10 cellular contexts compared by ENCODE assay signal in genomic region chr20:37407573-37408002, GRCh38.
A peak's percentile ranks its signal among the peaks of the same experiment; 100 is the strongest.
DNase-seq lines count a peak whose midpoint lies in the region; ATAC-seq and TF ChIP-seq lines count a peak whose summit lies in the region.
"Had no signal": no experiment of that assay in that cellular context is flagged by ENCODE, and none has a peak within 500 bp of the region (broad histone marks: within the 10 kb centered on the region; RNA-seq: fewer than 3 reads in every experiment).

No MANE protein-coding gene starts in this region.

- H3K27me3 ChIP-seq in CD8-positive, alpha-beta T cell (ENCODE audit: insufficient read depth, low read length): no peaks in the 10 kb centered on the region

- H3K27ac ChIP-seq in CD8-positive, alpha-beta T cell (ENCODE audit: low read depth, low read length): no peak overlapping the region

- H3K4me3 ChIP-seq in CD8-positive, alpha-beta T cell (ENCODE audit: low read depth, low read length): no peak overlapping the region

- peak overlapping the region; percentile 53 for H3K4me3 Mint-ChIP-seq in CD8-positive, alpha-beta T cell
- H3K4me3 Mint-ChIP-seq in IgD-negative memory B cell (peak overlapping the region in 3 of 4 donors; percentile 37 to 86 (median 86)), chondrocyte (ENCODE audit: unreplicated experiment) (peak overlapping the region; percentile 10), naive B cell (peak overlapping the region in 6 of 8 donors; percentile 42 to 74 (median 60))

- no peak for TF ChIP-seq CTCF in CD8-positive, alpha-beta T cell (IDR thresholded peaks at IDR 0.05)
- no peak for TF ChIP-seq CTCF in chondrocyte (IDR thresholded peaks at IDR 0.05)

- H3K9me3 ChIP-seq in CD8-positive, alpha-beta T cell (ENCODE audit: low read length): no peaks in the 10 kb centered on the region

- intact Hi-C loops in CD8-positive, alpha-beta T cell (cut with DNase I, micrococcal nuclease): no loop called here

- H3K4me1 ChIP-seq in CD8-positive, alpha-beta T cell (ENCODE audit: insufficient read depth, low read length): peaks cover 19% of the 10 kb centered on the region

- H3K36me3 Mint-ChIP-seq in CD8-positive, alpha-beta T cell: no peaks in the 10 kb centered on the region
- H3K36me3 Mint-ChIP-seq in IgD-negative memory B cell: peaks cover 3% of the 10 kb centered on the region
- H3K36me3 Mint-ChIP-seq in chondrocyte (ENCODE audit: low read depth): peaks cover 2% of the 10 kb centered on the region
- H3K36me3 Mint-ChIP-seq in naive B cell: no peaks in the 10 kb centered on the region

- POLR2A ChIA-PET in CD8-positive, alpha-beta T cell (lab: Charles Lee): no interaction called here

- peaks cover 31% of the 10 kb centered on the region for H3K27me3 Mint-ChIP-seq in CD8-positive, alpha-beta T cell (ENCODE audit: low read depth)
- peaks cover 12% of the 10 kb centered on the region for H3K27me3 Mint-ChIP-seq in IgD-negative memory B cell
- H3K27me3 Mint-ChIP-seq in chondrocyte (ENCODE audit: low read depth): peaks cover 22% of the 10 kb centered on the region
- H3K27me3 Mint-ChIP-seq in naive B cell: peaks cover 4 to 32% (median 18%) of the 10 kb centered on the region in 3 donors

- H3K36me3 ChIP-seq in CD8-positive, alpha-beta T cell (ENCODE audit: insufficient read depth, low read length): no peaks in the 10 kb centered on the region

- H3K9me3 Mint-ChIP-seq in CD8-positive, alpha-beta T cell: no peaks in the 10 kb centered on the region
- no peaks in the 10 kb centered on the region for H3K9me3 Mint-ChIP-seq in IgD-negative memory B cell
- no peaks in the 10 kb centered on the region for H3K9me3 Mint-ChIP-seq in chondrocyte (ENCODE audit: low read depth)
- no peaks in the 10 kb centered on the region for H3K9me3 Mint-ChIP-seq in naive B cell

- no peak for ATAC-seq in CD8-positive, alpha-beta T cell
- ATAC-seq in naive B cell (ENCODE audit: low read depth in 2 of 2) (no peak), HG02798 (IDR thresholded peaks at IDR 0.05; ENCODE audit: poor library complexity, unreplicated experiment) (no peak), GM21825 (IDR thresholded peaks at IDR 0.05; ENCODE audit: unreplicated experiment) (no peak), HG03039 (IDR thresholded peaks at IDR 0.05; ENCODE audit: unreplicated experiment) (no peak)

- peaks cover 15% of the 10 kb centered on the region for H3K4me1 Mint-ChIP-seq in CD8-positive, alpha-beta T cell (ENCODE audit: low read depth)
- H3K4me1 Mint-ChIP-seq in IgD-negative memory B cell (peaks cover 9 to 22% (median 13%) of the 10 kb centered on the region in 3 donors), chondrocyte (ENCODE audit: low read depth) (peaks cover 17% of the 10 kb centered on the region), naive B cell (peaks cover 29 to 41% (median 32%) of the 10 kb centered on the region in 3 donors)

- CTCF ChIA-PET in CD8-positive, alpha-beta T cell (lab: Charles Lee): no interaction called here

- H3K27ac Mint-ChIP-seq in CD8-positive, alpha-beta T cell: no peak overlapping the region
- H3K27ac Mint-ChIP-seq in IgD-negative memory B cell (peak overlapping the region in 1 of 3 donors; percentile 33), chondrocyte (ENCODE audit: unreplicated experiment) (no peak overlapping the region), naive B cell (peak overlapping the region in 1 of 6 donors; percentile 0)

- no peak for DNase-seq in CD8-positive, alpha-beta T cell
- DNase-seq in chondrocyte (ENCODE audit: low spot score) (no peak), naive B cell (no peak), H4 (ENCODE audit: low spot score) (no peak)
- DNase-seq: DMS79, small intestine had no signal

Comparison
In these comparisons a context has a peak if more than half of its experiments do, and no peak if none do; other contexts are left out.
1. H3K4me3 Mint-ChIP-seq: peak in every context shown above with its lines; median percentile 86 in IgD-negative memory B cell; 60 in naive B cell; 53 in CD8-positive, alpha-beta T cell; 10 in chondrocyte.